ENCODE assay signal across 1 cellular context in the genomic region with DNA sequence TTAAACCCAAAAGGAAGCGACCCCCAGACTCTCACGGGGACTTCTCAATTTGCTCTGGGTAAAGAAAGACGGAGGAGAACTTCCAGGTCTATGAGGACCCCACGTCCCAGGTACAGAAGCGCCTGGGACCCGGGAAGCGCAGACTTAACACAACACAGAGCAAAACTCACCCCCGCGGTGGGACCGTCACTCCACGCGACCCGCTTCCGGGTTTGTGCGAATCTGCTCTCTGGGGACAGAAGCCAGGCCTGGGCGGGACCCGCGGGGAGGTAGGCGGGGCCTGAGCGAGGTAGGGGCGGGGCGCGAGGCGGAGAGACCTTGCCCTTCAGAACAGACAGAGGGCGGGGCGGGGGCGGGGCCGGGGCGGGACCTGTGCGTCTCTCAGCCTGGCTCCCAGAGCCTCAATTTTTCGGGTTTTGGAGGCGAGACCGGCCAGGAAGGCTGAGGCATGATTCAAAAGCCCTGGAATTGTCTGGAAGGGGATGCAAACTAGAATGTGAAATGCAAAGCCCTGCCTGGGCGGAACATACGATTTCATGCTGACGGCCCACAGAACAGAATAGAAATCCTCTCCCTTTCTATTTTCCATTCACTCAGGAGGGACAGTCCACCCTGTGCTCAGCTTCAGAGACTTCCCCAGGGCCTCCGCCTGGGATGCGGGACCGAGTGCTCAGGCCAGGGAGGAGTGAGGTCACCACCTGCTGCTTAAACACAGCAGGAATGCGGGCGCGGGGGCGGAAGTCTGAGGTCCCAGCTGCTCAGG.
TF ChIP-seq lines count a peak whose summit lies in the region.

No MANE protein-coding gene starts in this region.

TF ChIP-seq in HepG2, 621 proteins besides CTCF, POLR2A, EP300 and RAD21 (continued from another document):
- TF ChIP-seq, protein P1, sequence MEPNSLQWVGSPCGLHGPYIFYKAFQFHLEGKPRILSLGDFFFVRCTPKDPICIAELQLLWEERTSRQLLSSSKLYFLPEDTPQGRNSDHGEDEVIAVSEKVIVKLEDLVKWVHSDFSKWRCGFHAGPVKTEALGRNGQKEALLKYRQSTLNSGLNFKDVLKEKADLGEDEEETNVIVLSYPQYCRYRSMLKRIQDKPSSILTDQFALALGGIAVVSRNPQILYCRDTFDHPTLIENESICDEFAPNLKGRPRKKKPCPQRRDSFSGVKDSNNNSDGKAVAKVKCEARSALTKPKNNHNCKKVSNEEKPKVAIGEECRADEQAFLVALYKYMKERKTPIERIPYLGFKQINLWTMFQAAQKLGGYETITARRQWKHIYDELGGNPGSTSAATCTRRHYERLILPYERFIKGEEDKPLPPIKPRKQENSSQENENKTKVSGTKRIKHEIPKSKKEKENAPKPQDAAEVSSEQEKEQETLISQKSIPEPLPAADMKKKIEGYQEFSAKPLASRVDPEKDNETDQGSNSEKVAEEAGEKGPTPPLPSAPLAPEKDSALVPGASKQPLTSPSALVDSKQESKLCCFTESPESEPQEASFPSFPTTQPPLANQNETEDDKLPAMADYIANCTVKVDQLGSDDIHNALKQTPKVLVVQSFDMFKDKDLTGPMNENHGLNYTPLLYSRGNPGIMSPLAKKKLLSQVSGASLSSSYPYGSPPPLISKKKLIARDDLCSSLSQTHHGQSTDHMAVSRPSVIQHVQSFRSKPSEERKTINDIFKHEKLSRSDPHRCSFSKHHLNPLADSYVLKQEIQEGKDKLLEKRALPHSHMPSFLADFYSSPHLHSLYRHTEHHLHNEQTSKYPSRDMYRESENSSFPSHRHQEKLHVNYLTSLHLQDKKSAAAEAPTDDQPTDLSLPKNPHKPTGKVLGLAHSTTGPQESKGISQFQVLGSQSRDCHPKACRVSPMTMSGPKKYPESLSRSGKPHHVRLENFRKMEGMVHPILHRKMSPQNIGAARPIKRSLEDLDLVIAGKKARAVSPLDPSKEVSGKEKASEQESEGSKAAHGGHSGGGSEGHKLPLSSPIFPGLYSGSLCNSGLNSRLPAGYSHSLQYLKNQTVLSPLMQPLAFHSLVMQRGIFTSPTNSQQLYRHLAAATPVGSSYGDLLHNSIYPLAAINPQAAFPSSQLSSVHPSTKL (CRISPR knock-in tag; IDR thresholded peaks at IDR 0.05) = peak; percentile 7; the same call in 1 of the 2 replicates
- no peak for TF ChIP-seq POLR2AphosphoS2 (IDR thresholded peaks at IDR 0.05; ENCODE audit: low read depth, low read length)
- peak; percentile 8; the same call in 1 of the 2 replicates for TF ChIP-seq RXRB (CRISPR knock-in tag; IDR thresholded peaks at IDR 0.05; ENCODE audit: borderline replicate concordance)
- TF ChIP-seq, protein P2, sequence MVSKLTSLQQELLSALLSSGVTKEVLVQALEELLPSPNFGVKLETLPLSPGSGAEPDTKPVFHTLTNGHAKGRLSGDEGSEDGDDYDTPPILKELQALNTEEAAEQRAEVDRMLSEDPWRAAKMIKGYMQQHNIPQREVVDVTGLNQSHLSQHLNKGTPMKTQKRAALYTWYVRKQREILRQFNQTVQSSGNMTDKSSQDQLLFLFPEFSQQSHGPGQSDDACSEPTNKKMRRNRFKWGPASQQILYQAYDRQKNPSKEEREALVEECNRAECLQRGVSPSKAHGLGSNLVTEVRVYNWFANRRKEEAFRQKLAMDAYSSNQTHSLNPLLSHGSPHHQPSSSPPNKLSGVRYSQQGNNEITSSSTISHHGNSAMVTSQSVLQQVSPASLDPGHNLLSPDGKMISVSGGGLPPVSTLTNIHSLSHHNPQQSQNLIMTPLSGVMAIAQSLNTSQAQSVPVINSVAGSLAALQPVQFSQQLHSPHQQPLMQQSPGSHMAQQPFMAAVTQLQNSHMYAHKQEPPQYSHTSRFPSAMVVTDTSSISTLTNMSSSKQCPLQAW (CRISPR knock-in tag; IDR thresholded peaks at IDR 0.05) = peak; percentile 52; the same call in 1 of the 2 replicates
- TF ChIP-seq MAF1 (CRISPR knock-in tag; IDR thresholded peaks at IDR 0.05; ENCODE audit: borderline replicate concordance) = no peak
- TF ChIP-seq, protein P3, sequence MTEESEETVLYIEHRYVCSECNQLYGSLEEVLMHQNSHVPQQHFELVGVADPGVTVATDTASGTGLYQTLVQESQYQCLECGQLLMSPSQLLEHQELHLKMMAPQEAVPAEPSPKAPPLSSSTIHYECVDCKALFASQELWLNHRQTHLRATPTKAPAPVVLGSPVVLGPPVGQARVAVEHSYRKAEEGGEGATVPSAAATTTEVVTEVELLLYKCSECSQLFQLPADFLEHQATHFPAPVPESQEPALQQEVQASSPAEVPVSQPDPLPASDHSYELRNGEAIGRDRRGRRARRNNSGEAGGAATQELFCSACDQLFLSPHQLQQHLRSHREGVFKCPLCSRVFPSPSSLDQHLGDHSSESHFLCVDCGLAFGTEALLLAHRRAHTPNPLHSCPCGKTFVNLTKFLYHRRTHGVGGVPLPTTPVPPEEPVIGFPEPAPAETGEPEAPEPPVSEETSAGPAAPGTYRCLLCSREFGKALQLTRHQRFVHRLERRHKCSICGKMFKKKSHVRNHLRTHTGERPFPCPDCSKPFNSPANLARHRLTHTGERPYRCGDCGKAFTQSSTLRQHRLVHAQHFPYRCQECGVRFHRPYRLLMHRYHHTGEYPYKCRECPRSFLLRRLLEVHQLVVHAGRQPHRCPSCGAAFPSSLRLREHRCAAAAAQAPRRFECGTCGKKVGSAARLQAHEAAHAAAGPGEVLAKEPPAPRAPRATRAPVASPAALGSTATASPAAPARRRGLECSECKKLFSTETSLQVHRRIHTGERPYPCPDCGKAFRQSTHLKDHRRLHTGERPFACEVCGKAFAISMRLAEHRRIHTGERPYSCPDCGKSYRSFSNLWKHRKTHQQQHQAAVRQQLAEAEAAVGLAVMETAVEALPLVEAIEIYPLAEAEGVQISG (CRISPR knock-in tag; IDR thresholded peaks at IDR 0.05) = 0 out of 2 replicates have a peak, but pooled peaks have one; percentile 19
- TF ChIP-seq, protein P4, sequence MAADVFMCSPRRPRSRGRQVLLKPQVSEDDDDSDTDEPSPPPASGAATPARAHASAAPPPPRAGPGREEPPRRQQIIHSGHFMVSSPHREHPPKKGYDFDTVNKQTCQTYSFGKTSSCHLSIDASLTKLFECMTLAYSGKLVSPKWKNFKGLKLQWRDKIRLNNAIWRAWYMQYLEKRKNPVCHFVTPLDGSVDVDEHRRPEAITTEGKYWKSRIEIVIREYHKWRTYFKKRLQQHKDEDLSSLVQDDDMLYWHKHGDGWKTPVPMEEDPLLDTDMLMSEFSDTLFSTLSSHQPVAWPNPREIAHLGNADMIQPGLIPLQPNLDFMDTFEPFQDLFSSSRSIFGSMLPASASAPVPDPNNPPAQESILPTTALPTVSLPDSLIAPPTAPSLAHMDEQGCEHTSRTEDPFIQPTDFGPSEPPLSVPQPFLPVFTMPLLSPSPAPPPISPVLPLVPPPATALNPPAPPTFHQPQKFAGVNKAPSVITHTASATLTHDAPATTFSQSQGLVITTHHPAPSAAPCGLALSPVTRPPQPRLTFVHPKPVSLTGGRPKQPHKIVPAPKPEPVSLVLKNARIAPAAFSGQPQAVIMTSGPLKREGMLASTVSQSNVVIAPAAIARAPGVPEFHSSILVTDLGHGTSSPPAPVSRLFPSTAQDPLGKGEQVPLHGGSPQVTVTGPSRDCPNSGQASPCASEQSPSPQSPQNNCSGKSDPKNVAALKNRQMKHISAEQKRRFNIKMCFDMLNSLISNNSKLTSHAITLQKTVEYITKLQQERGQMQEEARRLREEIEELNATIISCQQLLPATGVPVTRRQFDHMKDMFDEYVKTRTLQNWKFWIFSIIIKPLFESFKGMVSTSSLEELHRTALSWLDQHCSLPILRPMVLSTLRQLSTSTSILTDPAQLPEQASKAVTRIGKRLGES (CRISPR knock-in tag; IDR thresholded peaks at IDR 0.05; ENCODE audit: borderline replicate concordance) = 0 out of 2 replicates have a peak, but pooled peaks have one; percentile 49
- TF ChIP-seq ZNF605 (CRISPR knock-in tag; IDR thresholded peaks at IDR 0.05) = peak; percentile 45
- peak; percentile 82 for TF ChIP-seq ZNF12 (CRISPR knock-in tag; IDR thresholded peaks at IDR 0.05)
TF ChIP-seq in HepG2: peak in this region for 85.
